ENCODE assay signal across 15 cellular contexts in the genomic region with DNA sequence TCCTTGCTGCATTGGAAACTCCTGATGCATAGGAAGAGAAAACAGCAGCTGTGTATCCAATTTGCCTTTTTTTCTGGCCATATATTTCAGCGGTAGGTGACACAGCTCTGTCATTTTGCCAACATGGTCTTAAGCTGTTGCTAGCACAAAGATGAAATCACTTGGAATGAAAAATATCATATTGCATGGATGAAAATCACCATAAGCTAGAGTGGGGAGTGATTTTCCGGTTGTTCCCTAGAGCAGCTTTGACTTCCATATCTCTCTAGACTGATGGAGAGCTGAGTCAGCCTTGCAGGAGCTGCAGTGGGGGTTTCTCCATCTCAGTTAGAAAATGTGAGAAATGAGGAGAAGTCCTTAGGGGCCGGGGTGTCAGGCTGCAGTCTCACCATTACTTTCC. TPM values are rescaled to one million over a fixed set of nuclear protein-coding genes. Genes with fewer than 3 reads are reported as not detected.
DNase-seq lines count a peak whose midpoint lies in the region; TF ChIP-seq lines count a peak whose summit lies in the region.
"Had no signal": no experiment of that assay in that cellular context is flagged by ENCODE, and none has a peak within 500 bp of the region (broad histone marks: within the 10 kb centered on the region; RNA-seq: fewer than 3 reads in every experiment).

No MANE protein-coding gene starts in this region.

- no peaks in the 10 kb centered on the region for H3K9me3 ChIP-seq in skeletal muscle satellite cell (replicated peaks; ENCODE audit: low read length)
- H3K9me3 ChIP-seq in PC-9 (ENCODE audit: insufficient read depth, low read depth) = no peaks in the 10 kb centered on the region
- H3K9me3 ChIP-seq: body of pancreas had no signal

- DNase-seq in NCI-H2081 (lab: John Stamatoyannopoulos, UW) = peak; percentile 29 to 69
- peak; percentile 85 for DNase-seq in amniotic stem cell (lab: John Stamatoyannopoulos, UW)
- DNase-seq in fibroblast of villous mesenchyme (ENCODE audit: low read depth) = peak; percentile 25
- no peak for DNase-seq in activated CD4-positive, alpha-beta T cell treated with anti-CD3 and anti-CD28 coated beads, Interleukin-2, amount 50 U/mL, for 1 hour
- DNase-seq in COR-L47 (lab: John Stamatoyannopoulos, UW) = no peak
- no peak for DNase-seq in PC-9
- DNase-seq: body of pancreas; CD8-positive, alpha-beta T cell; naive B cell; NCI-H187 treated with DMSO at 0.1 percent for 48 hours; NK-92 treated with Interleukin-12 subunit alpha and Interleukin-12 subunit beta, amount 100 ng/mL, for 24 hours; stimulated activated CD4-positive, alpha-beta T cell treated with anti-CD3 and anti-CD28 coated beads, Interleukin-4, amount 100 ng/mL, for 24 hours; trophoblast cell had no signal

- POLR2A ChIA-PET in PC-9 (lab: Charles Lee; ENCODE audit: unreplicated experiment) = no interaction called here

- H2AFZ ChIP-seq in PC-9 = no peak overlapping the region

- H3K9me2 ChIP-seq in PC-9 (ENCODE audit: insufficient read depth) = no peaks in the 10 kb centered on the region

- intact Hi-C loops in PC-9 (cut with micrococcal nuclease; ENCODE audit: unreplicated experiment) = no loop called here

- H3K79me2 ChIP-seq in PC-9 (ENCODE audit: low read depth) = no peaks in the 10 kb centered on the region

- peaks cover 5% of the 10 kb centered on the region for H3K36me3 ChIP-seq in skeletal muscle satellite cell (ENCODE audit: insufficient read depth, low read length)
- H3K36me3 ChIP-seq in PC-9 (ENCODE audit: low read depth) = no peaks in the 10 kb centered on the region

- no TSS peak for BruUV-seq in PC-9 (replicated peaks; lab: Mats Ljungman, UMichigan)

- H3K4me1 ChIP-seq in skeletal muscle satellite cell (ENCODE audit: control insufficient read depth, insufficient read depth, low read length) = peaks cover 31% of the 10 kb centered on the region
- no peaks in the 10 kb centered on the region for H3K4me1 ChIP-seq in PC-9 (replicated peaks; ENCODE audit: insufficient read depth)
- H3K4me1 ChIP-seq: body of pancreas had no signal

- TF ChIP-seq CTCF in fibroblast of villous mesenchyme (IDR thresholded peaks at IDR 0.05; ENCODE audit: insufficient read depth, low read depth, low read length) (no peak), PC-9 (conservative IDR thresholded peaks at IDR 0.05) (no peak)

- peak overlapping the region; percentile 30 for H3K9ac ChIP-seq in skeletal muscle satellite cell (ENCODE audit: low read depth, low read length)

- no peak overlapping the region for H3K27ac ChIP-seq in PC-9
- H3K27ac ChIP-seq: body of pancreas had no signal

- H3K4me3 ChIP-seq in fibroblast of villous mesenchyme (ENCODE audit: low read depth, low read length) = no peak overlapping the region
- no peak overlapping the region for H3K4me3 ChIP-seq in skeletal muscle satellite cell (ENCODE audit: low read length)
- H3K4me3 ChIP-seq in PC-9 = no peak overlapping the region
- H3K4me3 ChIP-seq: body of pancreas had no signal

- H3K4me2 ChIP-seq in skeletal muscle satellite cell (ENCODE audit: low read length) = peak overlapping the region; percentile 45
- no peak overlapping the region for H3K4me2 ChIP-seq in PC-9

- no peaks in the 10 kb centered on the region; the same call in 1 of the 2 replicates for H4K20me1 ChIP-seq in PC-9 (ENCODE audit: insufficient read depth)

- H3K27me3 ChIP-seq in skeletal muscle satellite cell (ENCODE audit: control insufficient read depth, insufficient read depth, low read length) (no peaks in the 10 kb centered on the region), PC-9 (ENCODE audit: insufficient read depth, low read depth) (no peaks in the 10 kb centered on the region)
- H3K27me3 ChIP-seq: body of pancreas had no signal

- no peaks in the 10 kb centered on the region for H3F3A ChIP-seq in PC-9 (ENCODE audit: insufficient read depth, low read depth)

- CTCF ChIA-PET in PC-9 (lab: Charles Lee) = no interaction called here

RNA-seq across cellular contexts. Expression of gene BTBD16, which starts 38.3 kb away (rescaled TPM):
- not detected in 2 replicates for total RNA-seq in fibroblast of villous mesenchyme
- not detected in 2 replicates for total RNA-seq in skeletal muscle satellite cell (2012; rRNA removed)
- total RNA-seq in PC-9 (2021) = 0.28 and 0.37 TPM in 2 replicates
- total RNA-seq: activated T-helper 2 cell treated with anti-CD3 and anti-CD28 coated beads, Interferon-gamma antibody, Interleukin-2, Interleukin-4, amounts not matched to agents 10 μg/mL and 5 μg/mL and 100 μg/mL, durations not matched to agents 14 hours and 24 hours and 36 hours; body of pancreas; CD8-positive, alpha-beta T cell had no signal

Comparison
In these comparisons a context has a peak if more than half of its experiments do, and no peak if none do; other contexts are left out.
1. DNase-seq: peak in NCI-H2081 (2 of 2), amniotic stem cell (single experiment) and fibroblast of villous mesenchyme (single experiment); none in activated CD4-positive, alpha-beta T cell treated with anti-CD3 and anti-CD28 coated beads, Interleukin-2, amount 50 U/mL, for 1 hour (single experiment), COR-L47 (single experiment) and PC-9 (0 of 2).